1 cellular context compared by ENCODE assay signal in genomic region chr15:70826634-70827033, GRCh38.
TF ChIP-seq lines count a peak whose summit lies in the region.

No MANE protein-coding gene starts in this region.

TF ChIP-seq in HEK293, 187 proteins besides CTCF, POLR2A, EP300 and RAD21 (continued from another document):
- TF ChIP-seq ZNF518A (tag by site-specific recombination; conservative IDR thresholded peaks at IDR 0.05; ENCODE audit: low read depth) (0 out of 2 replicates have a peak, but pooled peaks have one; percentile 27), ZNF529 (tag by site-specific recombination; IDR thresholded peaks at IDR 0.05; ENCODE audit: insufficient replicate concordance) (no peak), ZNF677 (tag by site-specific recombination; IDR thresholded peaks at IDR 0.05) (no peak), ZNF335 (tag by site-specific recombination; conservative IDR thresholded peaks at IDR 0.05) (peak; percentile 31; the same call in 1 of the 2 replicates)
